Comparison of ENCODE assay signal across 26 cellular contexts in genomic region chr21:15197696-15198095, GRCh38.
"Had no signal": no experiment of that assay in that cellular context is flagged by ENCODE, and none has a peak within 500 bp of the region (broad histone marks: within the 10 kb centered on the region; RNA-seq: fewer than 3 reads in every experiment).

No MANE protein-coding gene starts in this region.

- H3K36me3 ChIP-seq: brain microvascular endothelial cell had no signal

- DNase-seq: activated CD4-positive, alpha-beta memory T cell treated with anti-CD3 and anti-CD28 coated beads for 36 hours; activated CD4-positive, alpha-beta T cell treated with anti-CD3 and anti-CD28 coated beads, Interleukin-2, amount 10 ng/mL, durations not matched to agents 7 days and 5 days; activated CD4-positive, CD25-positive, alpha-beta regulatory T cell; activated CD8-positive, alpha-beta memory T cell treated with anti-CD3 and anti-CD28 coated beads for 24 hours; activated effector memory CD4-positive, alpha-beta T cell treated with anti-CD3 and anti-CD28 coated beads, Interleukin-2, amount 50 U/mL, for 16 hours; activated naive CD4-positive, alpha-beta T cell treated with Interleukin-2 at 50 U/mL for 16 hours; activated naive CD8-positive, alpha-beta T cell treated with anti-CD3 and anti-CD28 coated beads, Interleukin-2, amount 50 U/mL, for 24 hours; activated T-cell treated with anti-CD3 and anti-CD28 coated beads, Interleukin-2, amount 50 U/mL, for 4 hours; brain microvascular endothelial cell; KG1; MM.1S; NCI-H1105; NCI-H1436; NCI-H187; NCI-H2081; NCI-H510A treated with DMSO at 0.1 percent for 48 hours; NCI-H69; NK-92 treated with Interleukin-12 subunit alpha and Interleukin-12 subunit beta, amount 100 ng/mL, for 24 hours; OCI-M1; RPMI8226; T-cell; T-helper 2 cell had no signal

- H3K4me3 Mint-ChIP-seq: activated CD4-positive, alpha-beta memory T cell treated with anti-CD3 and anti-CD28 coated beads for 36 hours; activated CD4-positive, alpha-beta T cell treated with anti-CD3 and anti-CD28 coated beads, Interleukin-2, amount 10 ng/mL, durations not matched to agents 7 days and 5 days; activated naive CD8-positive, alpha-beta T cell treated with anti-CD3 and anti-CD28 coated beads, Interleukin-2, amount 50 U/mL, for 24 hours; activated T-cell treated with anti-CD3 and anti-CD28 coated beads, Interleukin-2, amount 50 U/mL, for 4 hours; T-cell had no signal

- H3K27me3 Mint-ChIP-seq: activated CD4-positive, alpha-beta memory T cell treated with anti-CD3 and anti-CD28 coated beads for 36 hours; activated CD4-positive, alpha-beta T cell treated with anti-CD3 and anti-CD28 coated beads, Interleukin-2, amount 10 ng/mL, durations not matched to agents 7 days and 5 days; IgD-negative memory B cell; T-cell had no signal

- H3K27ac Mint-ChIP-seq: activated CD4-positive, alpha-beta memory T cell treated with anti-CD3 and anti-CD28 coated beads for 36 hours; activated CD4-positive, alpha-beta T cell treated with anti-CD3 and anti-CD28 coated beads, Interleukin-2, amount 10 ng/mL, durations not matched to agents 7 days and 5 days; activated naive CD4-positive, alpha-beta T cell treated with anti-CD3 and anti-CD28 coated beads, Interleukin-2, amount 50 U/mL, for 72 hours; activated naive CD8-positive, alpha-beta T cell treated with anti-CD3 and anti-CD28 coated beads, Interleukin-2, amount 50 U/mL, for 24 hours; IgD-negative memory B cell; T-cell had no signal

- H3K27me3 ChIP-seq: brain microvascular endothelial cell had no signal

- H3K4me1 Mint-ChIP-seq: activated CD4-positive, alpha-beta T cell treated with anti-CD3 and anti-CD28 coated beads, Interleukin-2, amount 10 ng/mL, durations not matched to agents 7 days and 5 days; activated naive CD8-positive, alpha-beta T cell treated with anti-CD3 and anti-CD28 coated beads, Interleukin-2, amount 50 U/mL, for 24 hours; IgD-negative memory B cell; T-cell had no signal

- H3K4me3 ChIP-seq: SK-N-MC had no signal

- H3K36me3 Mint-ChIP-seq: activated CD4-positive, alpha-beta memory T cell treated with anti-CD3 and anti-CD28 coated beads for 36 hours; activated naive CD4-positive, alpha-beta T cell treated with anti-CD3 and anti-CD28 coated beads, Interleukin-2, amount 50 U/mL, for 72 hours; IgD-negative memory B cell; T-cell had no signal

- H3K27ac ChIP-seq: brain microvascular endothelial cell, SK-N-MC, VCaP had no signal

- H3K9me3 Mint-ChIP-seq: activated CD4-positive, alpha-beta memory T cell treated with anti-CD3 and anti-CD28 coated beads for 36 hours; activated CD4-positive, alpha-beta T cell treated with anti-CD3 and anti-CD28 coated beads, Interleukin-2, amount 10 ng/mL, durations not matched to agents 7 days and 5 days; activated naive CD4-positive, alpha-beta T cell treated with anti-CD3 and anti-CD28 coated beads, Interleukin-2, amount 50 U/mL, for 72 hours; activated naive CD8-positive, alpha-beta T cell treated with anti-CD3 and anti-CD28 coated beads, Interleukin-2, amount 50 U/mL, for 24 hours; activated T-cell treated with anti-CD3 and anti-CD28 coated beads, Interleukin-2, amount 50 U/mL, for 4 hours; IgD-negative memory B cell; T-cell had no signal
